Comparison of ENCODE assay signal across 9 cellular contexts in genomic region chr19:18429717-18430416, GRCh38. TPM values are rescaled to one million over a fixed set of nuclear protein-coding genes. Genes with fewer than 3 reads are reported as not detected.
DNase-seq lines count a peak whose midpoint lies in the region; ATAC-seq and TF ChIP-seq lines count a peak whose summit lies in the region.
"Had no signal": no experiment of that assay in that cellular context is flagged by ENCODE, and none has a peak within 500 bp of the region (broad histone marks: within the 10 kb centered on the region; RNA-seq: fewer than 3 reads in every experiment).

No MANE protein-coding gene starts in this region.

- peak in 1 of 2 donors; percentile 17 for DNase-seq in heart right ventricle
- DNase-seq in cardiac septum (ENCODE audit: low spot score), result no peak
- peak; percentile 64 for DNase-seq in activated naive CD8-positive, alpha-beta T cell treated with anti-CD3 and anti-CD28 coated beads, Interleukin-2, amount 10 ng/mL, durations not matched to agents 7 days and 5 days
- DNase-seq in mesenchymal stem cell, result peak; percentile 36
- DNase-seq in uterus, result peak in 1 of 2 donors; percentile 49
- no peak for DNase-seq in COR-L47 (lab: John Stamatoyannopoulos, UW)
- no peak for DNase-seq in foreskin keratinocyte

- H3K14ac ChIP-seq in mesenchymal stem cell (ENCODE audit: low read length in 2 of 2), result peak overlapping the region in 1 of 2 experiments; percentile 92

- peak overlapping the region; percentile 82 for H2BK15ac ChIP-seq in mesenchymal stem cell (ENCODE audit: low read depth, poor library complexity, severe bottlenecking)

- H3K36me3 ChIP-seq in heart right ventricle (peaks cover 0 to 26% (median 0%) of the 10 kb centered on the region in 9 donors), mesenchymal stem cell (ENCODE audit: control insufficient read depth in 1 of 2, insufficient read depth in 2 of 2, low read depth in 1 of 2, low read length in 2 of 2) (peaks cover 10 to 52% of the 10 kb centered on the region in 2 experiments), uterus (no peaks in the 10 kb centered on the region)

- H3K4me1 ChIP-seq in heart right ventricle, result peaks cover 28 to 78% (median 55%) of the 10 kb centered on the region in 9 donors
- peaks cover 85% of the 10 kb centered on the region for H3K4me1 ChIP-seq in mesenchymal stem cell (ENCODE audit: control insufficient read depth, insufficient read depth, low read depth, low read length)
- peaks cover 0 to 26% of the 10 kb centered on the region in 2 donors for H3K4me1 ChIP-seq in uterus
- no peaks in the 10 kb centered on the region for H3K4me1 ChIP-seq in foreskin keratinocyte

- peaks cover 4% of the 10 kb centered on the region for H3K36me3 Mint-ChIP-seq in activated naive CD8-positive, alpha-beta T cell treated with anti-CD3 and anti-CD28 coated beads, Interleukin-2, amount 10 ng/mL, durations not matched to agents 7 days and 5 days

- peak overlapping the region; percentile 27 to 57 for H2BK12ac ChIP-seq in mesenchymal stem cell (ENCODE audit: low read length in 2 of 2)

- peak overlapping the region; percentile 71 for H2BK5ac ChIP-seq in mesenchymal stem cell (ENCODE audit: low read depth, low read length, poor library complexity, severe bottlenecking)

- H3K27me3 Mint-ChIP-seq in activated naive CD8-positive, alpha-beta T cell treated with anti-CD3 and anti-CD28 coated beads, Interleukin-2, amount 10 ng/mL, durations not matched to agents 7 days and 5 days, result no peaks in the 10 kb centered on the region

- peaks cover 11% of the 10 kb centered on the region for H3K4me1 Mint-ChIP-seq in activated naive CD8-positive, alpha-beta T cell treated with anti-CD3 and anti-CD28 coated beads, Interleukin-2, amount 10 ng/mL, durations not matched to agents 7 days and 5 days

- H3K9me3 Mint-ChIP-seq in activated naive CD8-positive, alpha-beta T cell treated with anti-CD3 and anti-CD28 coated beads, Interleukin-2, amount 10 ng/mL, durations not matched to agents 7 days and 5 days, result no peaks in the 10 kb centered on the region

- H3K4me2 ChIP-seq in mesenchymal stem cell (ENCODE audit: low read length, poor library complexity, severe bottlenecking), result peak overlapping the region; percentile 73

- peak overlapping the region in 1 of 2 experiments; percentile 92 for H3K4ac ChIP-seq in mesenchymal stem cell (ENCODE audit: low read depth in 1 of 2, low read length in 2 of 2)

- 58 to 64% methylated on average over 13 of the region's 13 CpGs for WGBS in heart right ventricle, 2 donors
- WGBS in mesenchymal stem cell, result 37% methylated on average over 12 of the region's 13 CpGs

- H3K27ac ChIP-seq in heart right ventricle (peak overlapping the region in 9 of 10 donors; percentile 13 to 80 (median 71)), mesenchymal stem cell (ENCODE audit: low read length, poor library complexity, severe bottlenecking) (peak overlapping the region; percentile 43), uterus (peak overlapping the region; percentile 78 to 85), foreskin keratinocyte (no peak overlapping the region)

- H2BK120ac ChIP-seq in mesenchymal stem cell (ENCODE audit: low read depth, low read length), result peak overlapping the region; percentile 91

- H4K8ac ChIP-seq in mesenchymal stem cell (ENCODE audit: low read length), result peak overlapping the region; percentile 27

- intact Hi-C loops in heart right ventricle (cut with DNase I), result no loop called here
- intact Hi-C loops in cardiac septum (cut with DNase I), result no loop called here
- intact Hi-C loops in uterus (cut with DNase I; ENCODE audit: low total_unique reads), result no loop called here

- TF ChIP-seq POLR2A in uterus (IDR thresholded peaks at IDR 0.05), result no peak

- H3K27me3 ChIP-seq in heart right ventricle (no peaks in the 10 kb centered on the region), mesenchymal stem cell (ENCODE audit: control insufficient read depth in 1 of 2, insufficient read depth in 1 of 2, low read length in 2 of 2) (no peaks in the 10 kb centered on the region), uterus (no peaks in the 10 kb centered on the region), foreskin keratinocyte (no peaks in the 10 kb centered on the region)

- no peak overlapping the region for H2AFZ ChIP-seq in mesenchymal stem cell (ENCODE audit: low read depth, low read length)

- H3K9me3 ChIP-seq in heart right ventricle, result no peaks in the 10 kb centered on the region
- no peaks in the 10 kb centered on the region for H3K9me3 ChIP-seq in mesenchymal stem cell (ENCODE audit: control insufficient read depth, low read length)
- H3K9me3 ChIP-seq in uterus, result no peaks in the 10 kb centered on the region

- H3K79me1 ChIP-seq in mesenchymal stem cell (replicated peaks; ENCODE audit: low read length, poor library complexity, severe bottlenecking), result peaks cover 19% of the 10 kb centered on the region

- H3K18ac ChIP-seq in mesenchymal stem cell (ENCODE audit: low read depth in 1 of 2, low read length in 2 of 2), result peak overlapping the region; percentile 73 to 95

- no peak overlapping the region for H3K9ac ChIP-seq in mesenchymal stem cell (ENCODE audit: low read length)

- ATAC-seq in heart right ventricle (no peak), GM19023 (IDR thresholded peaks at IDR 0.05; ENCODE audit: unreplicated experiment) (no peak), foreskin keratinocyte (no peak)
- peak; percentile 16 for ATAC-seq in activated naive CD8-positive, alpha-beta T cell treated with anti-CD3 and anti-CD28 coated beads, Interleukin-2, amount 10 ng/mL, durations not matched to agents 7 days and 5 days (ENCODE audit: low read depth)

- H3K4me3 ChIP-seq in heart right ventricle (peak overlapping the region in 9 of 10 donors; percentile 34 to 53 (median 48)), mesenchymal stem cell (ENCODE audit: insufficient read depth in 1 of 2, low read depth in 1 of 2, low read length in 2 of 2) (peak overlapping the region in 1 of 2 experiments; percentile 18), uterus (no peak overlapping the region)

- H2AK5ac ChIP-seq in mesenchymal stem cell (ENCODE audit: low read length, severe bottlenecking), result peak overlapping the region; percentile 90

- no peak for TF ChIP-seq CTCF in heart right ventricle (IDR thresholded peaks at IDR 0.05)
- no peak for TF ChIP-seq CTCF in uterus (IDR thresholded peaks at IDR 0.05)
- TF ChIP-seq CTCF in foreskin keratinocyte (conservative IDR thresholded peaks at IDR 0.05), result no peak

- peak overlapping the region; percentile 73 for H3K4me3 Mint-ChIP-seq in activated naive CD8-positive, alpha-beta T cell treated with anti-CD3 and anti-CD28 coated beads, Interleukin-2, amount 10 ng/mL, durations not matched to agents 7 days and 5 days

- H4K91ac ChIP-seq in mesenchymal stem cell (ENCODE audit: low read length), result peak overlapping the region; percentile 93

- POLR2A ChIA-PET in activated naive CD8-positive, alpha-beta T cell treated with anti-CD3 and anti-CD28 coated beads, Interleukin-2, amount 10 ng/mL, durations not matched to agents 7 days and 5 days (lab: Charles Lee), result interaction anchor here (0.6 to 1.8 kb wide), 4 partner anchors 9 to 152 kb away, joined by 4 to 29 read pairs (median 6); partner anchors contain the start of gene SSBP4

- peak overlapping the region; percentile 83 for H3K27ac Mint-ChIP-seq in activated naive CD8-positive, alpha-beta T cell treated with anti-CD3 and anti-CD28 coated beads, Interleukin-2, amount 10 ng/mL, durations not matched to agents 7 days and 5 days

- H3K23ac ChIP-seq in mesenchymal stem cell (ENCODE audit: low read length in 2 of 2), result peak overlapping the region in 1 of 2 experiments; percentile 77

RNA-seq across cellular contexts. Expression of gene ISYNA1, which starts 8.1 kb away (rescaled TPM):
- total RNA-seq in heart right ventricle (10 to 100 TPM; 12.6 to 40.7 (median 18.0) TPM), cardiac septum (32.9 TPM), uterus (100 to 1,000 TPM in 2 of 4 donors, 10 to 100 TPM in 2; 56.8 to 152 (median 106) TPM), foreskin keratinocyte (16.5 and 19.9 TPM in 2 replicates)
- polyA plus RNA-seq in heart right ventricle (100 to 1,000 TPM in 1 of 2 donors, 10 to 100 TPM in 1; 21.4 to 137 TPM), foreskin keratinocyte (22.1 and 23.2 TPM in 2 replicates)
- 10 to 100 TPM; 39.6 to 43.4 TPM for total RNA-seq in activated naive CD8-positive, alpha-beta T cell treated with anti-CD3 and anti-CD28 coated beads, Interleukin-2, amount 10 ng/mL, durations not matched to agents 7 days and 5 days
- polyA plus RNA-seq in mesenchymal stem cell (2013, experiment 1 of 2), result 83.2 TPM
- polyA plus RNA-seq in mesenchymal stem cell (2013, experiment 2 of 2), result 85.1 TPM

RNA-seq across cellular contexts. Expression of gene SSBP4, which starts 10.7 kb away (rescaled TPM):
- total RNA-seq in heart right ventricle (10 to 100 TPM; 17.6 to 47.1 (median 27.3) TPM), cardiac septum (47.4 TPM), uterus (100 to 1,000 TPM in 1 of 4 donors, 10 to 100 TPM in 3; 23.6 to 105 (median 54.8) TPM), foreskin keratinocyte (46.3 and 48.7 TPM in 2 replicates)
- polyA plus RNA-seq in heart right ventricle (10 to 100 TPM; 41.3 to 51.6 TPM), foreskin keratinocyte (54.0 and 65.3 TPM in 2 replicates)
- 100 to 1,000 TPM; 152 to 158 TPM for total RNA-seq in activated naive CD8-positive, alpha-beta T cell treated with anti-CD3 and anti-CD28 coated beads, Interleukin-2, amount 10 ng/mL, durations not matched to agents 7 days and 5 days
- 88.5 TPM for polyA plus RNA-seq in mesenchymal stem cell (2013, experiment 1 of 2)
- polyA plus RNA-seq in mesenchymal stem cell (2013, experiment 2 of 2), result 97.4 TPM

RNA-seq across cellular contexts. Expression of gene LRRC25, which starts 32.4 kb away (rescaled TPM):
- 10 to 100 TPM in 1 of 10 donors, 1 to 10 TPM in 7, under 1 TPM in 2; 0.57 to 13.3 (median 1.8) TPM for total RNA-seq in heart right ventricle
- 1 to 10 TPM; 1.1 to 2.2 TPM for polyA plus RNA-seq in heart right ventricle
- total RNA-seq in cardiac septum, result 2.5 TPM
- total RNA-seq in activated naive CD8-positive, alpha-beta T cell treated with anti-CD3 and anti-CD28 coated beads, Interleukin-2, amount 10 ng/mL, durations not matched to agents 7 days and 5 days, result 1 to 10 TPM; 1.2 to 1.6 TPM
- 1.0 TPM for polyA plus RNA-seq in mesenchymal stem cell (2013, experiment 1 of 2)
- 1.1 TPM for polyA plus RNA-seq in mesenchymal stem cell (2013, experiment 2 of 2)
- total RNA-seq in uterus, result 1 to 10 TPM in 2 of 4 donors, under 1 TPM in 1, not detected in 1; 0.51 to 2.3 (median 1.9) TPM
- total RNA-seq in foreskin keratinocyte, result not detected in 2 replicates
- polyA plus RNA-seq in foreskin keratinocyte, result not detected in 2 replicates
- total RNA-seq: bronchial epithelial cell had no signal

RNA-seq across cellular contexts. Expression of gene GDF15, which starts 43.9 kb away (rescaled TPM):
- 1 to 10 TPM in 4 of 10 donors, under 1 TPM in 6; 0.44 to 2.5 (median 0.79) TPM for total RNA-seq in heart right ventricle
- polyA plus RNA-seq in heart right ventricle, result under 1 TPM; 0.44 to 0.62 TPM
- 4.3 TPM for total RNA-seq in cardiac septum
- under 1 TPM; 0.34 to 0.75 TPM for total RNA-seq in activated naive CD8-positive, alpha-beta T cell treated with anti-CD3 and anti-CD28 coated beads, Interleukin-2, amount 10 ng/mL, durations not matched to agents 7 days and 5 days
- polyA plus RNA-seq in mesenchymal stem cell (2013, experiment 1 of 2), result 355 TPM
- polyA plus RNA-seq in mesenchymal stem cell (2013, experiment 2 of 2), result 348 TPM
- total RNA-seq in uterus, result 10 to 100 TPM in 1 of 4 donors, 1 to 10 TPM in 1, under 1 TPM in 2; 0.41 to 13.1 (median 1.6) TPM
- 0.34 and 0.67 TPM in 2 replicates for total RNA-seq in foreskin keratinocyte
- 0.48 and 0.57 TPM in 2 replicates for polyA plus RNA-seq in foreskin keratinocyte

Comparison
In these comparisons a context has a peak if more than half of its experiments do, and no peak if none do; other contexts are left out.
1. DNase-seq: peak in activated naive CD8-positive, alpha-beta T cell treated with anti-CD3 and anti-CD28 coated beads, Interleukin-2, amount 10 ng/mL, durations not matched to agents 7 days and 5 days (single experiment) and mesenchymal stem cell (single experiment); none in cardiac septum (single experiment), COR-L47 (single experiment) and foreskin keratinocyte (0 of 2).
2. H3K4me3 ChIP-seq: peak in heart right ventricle (9 of 10); none in uterus (0 of 2).